In the genomic region with DNA sequence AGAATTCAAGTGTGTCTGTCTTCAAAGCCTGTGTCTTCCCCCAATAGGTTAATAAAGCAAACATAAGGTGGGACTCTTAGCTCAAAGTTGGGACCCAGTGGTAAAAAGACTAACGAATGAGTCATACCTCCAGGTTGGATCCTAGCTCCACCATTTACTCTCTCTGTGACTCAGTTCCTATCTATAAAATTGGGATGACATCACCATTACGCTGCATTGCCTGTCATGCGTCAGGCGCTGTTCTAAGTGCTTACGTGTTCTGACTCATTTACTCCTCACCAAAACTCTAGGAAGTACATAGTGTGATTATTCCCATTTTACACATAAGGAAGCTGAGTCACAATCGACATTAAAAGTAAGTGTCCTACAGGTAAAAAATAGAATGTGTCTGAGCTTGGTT, we compare ENCODE assay signal across 15 cellular contexts.
DNase-seq lines count a peak whose midpoint lies in the region; ATAC-seq and TF ChIP-seq lines count a peak whose summit lies in the region.
"Had no signal": no experiment of that assay in that cellular context is flagged by ENCODE, and none has a peak within 500 bp of the region (broad histone marks: within the 10 kb centered on the region; RNA-seq: fewer than 3 reads in every experiment).

No MANE protein-coding gene starts in this region.

- H3K9me3 Mint-ChIP-seq in activated CD4-positive, alpha-beta memory T cell treated with anti-CD3 and anti-CD28 coated beads for 36 hours = peaks cover 2% of the 10 kb centered on the region
- H3K9me3 Mint-ChIP-seq in activated CD4-positive, alpha-beta memory T cell treated with anti-CD3 and anti-CD28 coated beads, Interleukin-2, amount 10 ng/mL, durations not matched to agents 7 days and 5 days = peaks cover 2% of the 10 kb centered on the region
- H3K9me3 Mint-ChIP-seq: H9 had no signal

- ATAC-seq in HCT116 (peak; percentile 73), HG03342 (IDR thresholded peaks at IDR 0.05; ENCODE audit: unreplicated experiment) (no peak)

- no peaks in the 10 kb centered on the region for H4K20me1 ChIP-seq in HCT116 (ENCODE audit: insufficient read depth)

- H3K4me3 ChIP-seq in HCT116 (replicated peaks in 1 of 2; ENCODE audit: low read depth in 1 of 2, low read length in 2 of 2) = no peak overlapping the region
- H3K4me3 ChIP-seq in astrocyte of the spinal cord (ENCODE audit: low read depth, low read length) = no peak overlapping the region
- no peak overlapping the region for H3K4me3 ChIP-seq in trophoblast cell (ENCODE audit: low read depth, low read length)
- no peak overlapping the region for H3K4me3 ChIP-seq in transverse colon
- H3K4me3 ChIP-seq: lung had no signal

- no peak overlapping the region for H3K4ac ChIP-seq in trophoblast cell (ENCODE audit: low read depth, low read length)

- H3K9me2 ChIP-seq in HCT116 (ENCODE audit: insufficient read depth) = no peaks in the 10 kb centered on the region

- H3K9ac ChIP-seq in HCT116 (ENCODE audit: low read length) = no peak overlapping the region
- no peak overlapping the region for H3K9ac ChIP-seq in trophoblast cell (ENCODE audit: low read length)

- no peak overlapping the region for H4K91ac ChIP-seq in trophoblast cell (ENCODE audit: low read depth, low read length)

- H3K9me3 ChIP-seq in HCT116 (ENCODE audit: control insufficient read depth in 1 of 2, insufficient read depth in 1 of 2, low read depth in 1 of 2, low read length in 2 of 2) (no peaks in the 10 kb centered on the region), trophoblast cell (ENCODE audit: insufficient read depth, low read depth, low read length) (no peaks in the 10 kb centered on the region), transverse colon (no peaks in the 10 kb centered on the region)
- H3K9me3 ChIP-seq: Caco-2 had no signal

- H3K27ac Mint-ChIP-seq in activated CD4-positive, alpha-beta memory T cell treated with anti-CD3 and anti-CD28 coated beads for 36 hours = peak overlapping the region; percentile 58
- H3K27ac Mint-ChIP-seq in activated CD4-positive, alpha-beta memory T cell treated with anti-CD3 and anti-CD28 coated beads, Interleukin-2, amount 10 ng/mL, durations not matched to agents 7 days and 5 days = no peak overlapping the region
- H3K27ac Mint-ChIP-seq: H9 had no signal

- in situ Hi-C loops in astrocyte of the spinal cord (cut with HindIII; ENCODE audit: low sequenced_read_pairs) = no loop called here
- in situ Hi-C loops in transverse colon (cut with MboI; ENCODE audit: low pct_ligation_motif_present in 1 of 4, low pct_unique_long_range_greater_than_20kb in 1 of 4, low sequenced_read_pairs in 3 of 4) = no loop called here

- no peak overlapping the region for H3K14ac ChIP-seq in trophoblast cell (ENCODE audit: low read length)

- no peak overlapping the region for H2AK5ac ChIP-seq in trophoblast cell (ENCODE audit: low read length)

- no peak for TF ChIP-seq POLR2A in HCT116 (IDR thresholded peaks at IDR 0.05; ENCODE audit: borderline replicate concordance, extremely low read depth, insufficient read depth, insufficient read length)
- no peak for TF ChIP-seq POLR2A in transverse colon (IDR thresholded peaks at IDR 0.05)

- H4K12ac ChIP-seq in trophoblast cell (ENCODE audit: low read depth, low read length) = no peak overlapping the region

- RAD21 ChIA-PET in HCT116 (lab: Charles Lee; ENCODE audit: low non-redundant PET in 1 of 2, low total read pairs in 2 of 2, uncharacterized antibody in 2 of 2, unreplicated experiment in 2 of 2) = no interaction called here

- H2AFZ ChIP-seq in HCT116 (ENCODE audit: low read depth, low read length, poor library complexity, severe bottlenecking) (no peak overlapping the region), trophoblast cell (ENCODE audit: insufficient read depth, low read length, poor library complexity) (no peak overlapping the region)

- no peaks in the 10 kb centered on the region for H3K36me3 Mint-ChIP-seq in activated CD4-positive, alpha-beta memory T cell treated with anti-CD3 and anti-CD28 coated beads for 36 hours
- peaks cover 13% of the 10 kb centered on the region for H3K36me3 Mint-ChIP-seq in activated CD4-positive, alpha-beta memory T cell treated with anti-CD3 and anti-CD28 coated beads, Interleukin-2, amount 10 ng/mL, durations not matched to agents 7 days and 5 days (ENCODE audit: low read depth)
- H3K36me3 Mint-ChIP-seq: natural killer cell treated with Interleukin-12 subunit alpha and Interleukin-12 subunit beta and Interleukin-15 and Interleukin-18, amount 100 ng/mL, for 72 hours had no signal

- no peaks in the 10 kb centered on the region for H3K27me3 Mint-ChIP-seq in activated CD4-positive, alpha-beta memory T cell treated with anti-CD3 and anti-CD28 coated beads for 36 hours
- H3K27me3 Mint-ChIP-seq in activated CD4-positive, alpha-beta memory T cell treated with anti-CD3 and anti-CD28 coated beads, Interleukin-2, amount 10 ng/mL, durations not matched to agents 7 days and 5 days = no peaks in the 10 kb centered on the region
- H3K27me3 Mint-ChIP-seq: natural killer cell treated with Interleukin-12 subunit alpha and Interleukin-12 subunit beta and Interleukin-15 and Interleukin-18, amount 100 ng/mL, for 72 hours had no signal

- H2BK12ac ChIP-seq in trophoblast cell (ENCODE audit: low read length) = no peak overlapping the region

- no peak overlapping the region for H2BK120ac ChIP-seq in trophoblast cell (ENCODE audit: insufficient read depth, low read length, poor library complexity)

- TF ChIP-seq EP300 in transverse colon (IDR thresholded peaks at IDR 0.05; ENCODE audit: low read depth) = no peak

- peaks cover 50% of the 10 kb centered on the region for H3K4me1 Mint-ChIP-seq in activated CD4-positive, alpha-beta memory T cell treated with anti-CD3 and anti-CD28 coated beads for 36 hours (ENCODE audit: low read depth)
- H3K4me1 Mint-ChIP-seq in activated CD4-positive, alpha-beta memory T cell treated with anti-CD3 and anti-CD28 coated beads, Interleukin-2, amount 10 ng/mL, durations not matched to agents 7 days and 5 days = peaks cover 43% of the 10 kb centered on the region

- H3K4me1 ChIP-seq in HCT116 (ENCODE audit: control insufficient read depth in 1 of 2, insufficient read depth in 2 of 2, low read length in 2 of 2) = peaks cover 0 to 30% of the 10 kb centered on the region in 2 experiments; a peak in 2 of 4 replicates
- H3K4me1 ChIP-seq in trophoblast cell (ENCODE audit: control insufficient read depth in 1 of 2, insufficient read depth in 2 of 2, low read length in 2 of 2) = no peaks in the 10 kb centered on the region
- no peaks in the 10 kb centered on the region for H3K4me1 ChIP-seq in transverse colon
- H3K4me1 ChIP-seq: Caco-2 had no signal

- peak; percentile 64 for DNase-seq in activated CD4-positive, alpha-beta memory T cell treated with anti-CD3 and anti-CD28 coated beads for 36 hours
- no peak for DNase-seq in activated CD4-positive, alpha-beta memory T cell treated with anti-CD3 and anti-CD28 coated beads, Interleukin-2, amount 10 ng/mL, durations not matched to agents 7 days and 5 days
- DNase-seq in HCT116 (ENCODE audit: low read depth, low spot score) (peak; percentile 73), astrocyte of the spinal cord (ENCODE audit: low read depth, low spot score) (peak; percentile 49), trophoblast cell (peak; percentile 65 to 85), NCI-H187 (lab: John Stamatoyannopoulos, UW) (no peak), transverse colon (no peak)
- DNase-seq: Caco-2, H9, KG1, NCI-H1417, NCI-H345 had no signal

- intact Hi-C loops in activated CD4-positive, alpha-beta memory T cell treated with anti-CD3 and anti-CD28 coated beads for 36 hours (cut with micrococcal nuclease) = no loop called here
- intact Hi-C loops in HCT116 (cut with micrococcal nuclease) = loop anchor here (10.0 kb wide), 1 partner anchor 528 kb away; no protein-coding TSS in a partner anchor
- intact Hi-C loops in transverse colon (cut with DNase I; ENCODE audit: low total_unique reads) = no loop called here

- no peak overlapping the region for H4K8ac ChIP-seq in trophoblast cell (ENCODE audit: low read depth, low read length)

- no peak overlapping the region for H2BK5ac ChIP-seq in trophoblast cell (ENCODE audit: low read depth, low read length, poor library complexity)

- CTCF ChIA-PET in activated CD4-positive, alpha-beta memory T cell treated with anti-CD3 and anti-CD28 coated beads for 36 hours (lab: Charles Lee) = interaction anchor here (0.9 to 1.5 kb wide), 2 partner anchors 15 to 53 kb away, joined by 3 read pairs; no protein-coding TSS in a partner anchor
- CTCF ChIA-PET in activated CD4-positive, alpha-beta memory T cell treated with anti-CD3 and anti-CD28 coated beads, Interleukin-2, amount 10 ng/mL, durations not matched to agents 7 days and 5 days (lab: Charles Lee) = interaction anchor here (0.6 to 2.6 kb wide), 4 partner anchors 11 to 265 kb away, joined by 3 to 9 read pairs (median 4); no protein-coding TSS in a partner anchor
- CTCF ChIA-PET in HCT116 (lab: Charles Lee) = no interaction called here

- no peaks in the 10 kb centered on the region for H3K79me2 ChIP-seq in HCT116 (ENCODE audit: insufficient read depth, low read length)
- H3K79me2 ChIP-seq in trophoblast cell (ENCODE audit: control insufficient read depth, insufficient read depth, low read length, poor library complexity) = no peaks in the 10 kb centered on the region

- BruUV-seq in HCT116 (replicated peaks; lab: Mats Ljungman, UMichigan) = no TSS peak

- POLR2A ChIA-PET in activated CD4-positive, alpha-beta memory T cell treated with anti-CD3 and anti-CD28 coated beads for 36 hours (lab: Charles Lee) = interaction anchor here (0.7 to 0.9 kb wide), 2 partner anchors 9 to 11 kb away, joined by 3 read pairs; no protein-coding TSS in a partner anchor
- POLR2A ChIA-PET in activated CD4-positive, alpha-beta memory T cell treated with anti-CD3 and anti-CD28 coated beads, Interleukin-2, amount 10 ng/mL, durations not matched to agents 7 days and 5 days (lab: Charles Lee) = interaction anchor here (1.0 to 1.4 kb wide), 2 partner anchors 12 to 265 kb away, joined by 4 to 7 read pairs; no protein-coding TSS in a partner anchor
- POLR2A ChIA-PET in HCT116 (lab: Charles Lee) = no interaction called here

- H3K18ac ChIP-seq in trophoblast cell (ENCODE audit: low read length) = no peak overlapping the region

- no peaks in the 10 kb centered on the region for H3K36me3 ChIP-seq in HCT116 (ENCODE audit: control insufficient read depth in 1 of 2, insufficient read depth in 2 of 2, low read length in 2 of 2)
- no peaks in the 10 kb centered on the region for H3K36me3 ChIP-seq in trophoblast cell (ENCODE audit: control insufficient read depth in 1 of 2, insufficient read depth in 2 of 2, low read length in 2 of 2)
- no peaks in the 10 kb centered on the region for H3K36me3 ChIP-seq in transverse colon

- H3K4me2 ChIP-seq in HCT116 (ENCODE audit: low read length) (peak overlapping the region; percentile 51), trophoblast cell (ENCODE audit: low read length) (no peak overlapping the region)

- no peak overlapping the region for H3K23ac ChIP-seq in trophoblast cell (ENCODE audit: low read length)

- no peak for TF ChIP-seq RAD21 in HCT116 (IDR thresholded peaks at IDR 0.05; ENCODE audit: low read depth)

- H3K27ac ChIP-seq in HCT116 (ENCODE audit: low read depth, low read length) (no peak overlapping the region), trophoblast cell (ENCODE audit: low read depth, low read length) (no peak overlapping the region), transverse colon (no peak overlapping the region)

- H3K27me3 ChIP-seq in HCT116 (ENCODE audit: insufficient read depth, low read length) = no peaks in the 10 kb centered on the region
- no peaks in the 10 kb centered on the region for H3K27me3 ChIP-seq in trophoblast cell (ENCODE audit: insufficient read depth, low read length)
- H3K27me3 ChIP-seq in transverse colon = no peaks in the 10 kb centered on the region

- H3K79me1 ChIP-seq in trophoblast cell (ENCODE audit: low read length) = no peaks in the 10 kb centered on the region

- TF ChIP-seq CTCF in HCT116 (IDR thresholded peaks at IDR 0.05 in 2 of 3, conservative IDR thresholded peaks at IDR 0.05 in 1 of 3; ENCODE audit: borderline replicate concordance in 1 of 3, insufficient read depth in 1 of 3, low read depth in 2 of 3, low read length in 2 of 3) (no peak), astrocyte of the spinal cord (IDR thresholded peaks at IDR 0.05; ENCODE audit: low read depth, low read length) (no peak), transverse colon (IDR thresholded peaks at IDR 0.05) (no peak)

- no peak overlapping the region for H3K4me3 Mint-ChIP-seq in activated CD4-positive, alpha-beta memory T cell treated with anti-CD3 and anti-CD28 coated beads for 36 hours
- no peak overlapping the region for H3K4me3 Mint-ChIP-seq in activated CD4-positive, alpha-beta memory T cell treated with anti-CD3 and anti-CD28 coated beads, Interleukin-2, amount 10 ng/mL, durations not matched to agents 7 days and 5 days
- H3K4me3 Mint-ChIP-seq: H9; natural killer cell treated with Interleukin-12 subunit alpha and Interleukin-12 subunit beta and Interleukin-15 and Interleukin-18, amount 100 ng/mL, for 72 hours had no signal

- no CpG with 5 or more reads among the region's 6 CpGs for WGBS in trophoblast cell (ENCODE audit: extremely low coverage, insufficient coverage, insufficient read length)
- whole genome bisulfite sequencing in transverse colon (ENCODE audit: low coverage in 1 of 2), 2 donors = 81 to 95% methylated on average over 3 to 6 of the region's 6 CpGs

Comparison
In these comparisons a context has a peak if more than half of its experiments do, and no peak if none do; other contexts are left out.
1. DNase-seq: peak in activated CD4-positive, alpha-beta memory T cell treated with anti-CD3 and anti-CD28 coated beads for 36 hours (single experiment), HCT116 (single experiment), astrocyte of the spinal cord (single experiment) and trophoblast cell (2 of 2); none in activated CD4-positive, alpha-beta memory T cell treated with anti-CD3 and anti-CD28 coated beads, Interleukin-2, amount 10 ng/mL, durations not matched to agents 7 days and 5 days (single experiment), NCI-H187 (0 of 2) and transverse colon (single experiment).